10 cellular contexts compared by ENCODE assay signal in genomic region chr14:69133206-69134125, GRCh38. TPM values are rescaled to one million over a fixed set of nuclear protein-coding genes. Genes with fewer than 3 reads are reported as not detected.
DNase-seq lines count a peak whose midpoint lies in the region; ATAC-seq and TF ChIP-seq lines count a peak whose summit lies in the region.
"Had no signal": no experiment of that assay in that cellular context is flagged by ENCODE, and none has a peak within 500 bp of the region (broad histone marks: within the 10 kb centered on the region; RNA-seq: fewer than 3 reads in every experiment).

No MANE protein-coding gene starts in this region.

- H3K4me3 ChIP-seq in SK-N-MC (peak overlapping the region; percentile 36), fibroblast of mammary gland (ENCODE audit: control insufficient read depth, low read depth, low read length) (no peak overlapping the region)

- peak; percentile 55 for ATAC-seq in stimulated activated naive CD8-positive, alpha-beta T cell treated with anti-CD3 and anti-CD28 coated beads, Interleukin-15, Interleukin-2, amounts not matched to agents 100 U/mL and 50 U/mL, for 24 hours

- no peaks in the 10 kb centered on the region for H3K9me3 ChIP-seq in SK-N-MC (ENCODE audit: low read depth, low read length)
- H3K9me3 ChIP-seq: neutrophil had no signal

- TF ChIP-seq CTCF in fibroblast of mammary gland (conservative IDR thresholded peaks at IDR 0.05; ENCODE audit: control insufficient read depth, insufficient read depth, low read depth, low read length): no peak

- DNase-seq in activated T-cell treated with anti-CD3 and anti-CD28 coated beads, Interleukin-2, amount 50 U/mL, for 24 hours: no peak
- DNase-seq in activated T-cell treated with anti-CD3 and anti-CD28 coated beads, Interleukin-2, amount 50 U/mL, for 1 hour: no peak
- DNase-seq in SK-N-MC (ENCODE audit: low read depth, low spot score) (no peak), fibroblast of mammary gland (ENCODE audit: low read depth) (peak; percentile 70), mucosa of gallbladder (ENCODE audit: low spot score) (no peak), NCI-H1694 treated with DMSO at 0.1 percent for 48 hours (lab: John Stamatoyannopoulos, UW) (no peak)
- DNase-seq in stimulated activated naive CD8-positive, alpha-beta T cell treated with anti-CD3 and anti-CD28 coated beads, Interleukin-15, Interleukin-2, amounts not matched to agents 100 U/mL and 50 U/mL, for 24 hours: peak; percentile 28
- DNase-seq in effector CD4-positive, alpha-beta T cell: no peak
- DNase-seq: activated CD8-positive, alpha-beta memory T cell treated with anti-CD3 and anti-CD28 coated beads, Interleukin-2, amount 50 U/mL, for 48 hours had no signal

- H3K4me3 Mint-ChIP-seq in activated T-cell treated with anti-CD3 and anti-CD28 coated beads, Interleukin-2, amount 50 U/mL, for 24 hours: peak overlapping the region; percentile 48

- H3K4me1 Mint-ChIP-seq in activated T-cell treated with anti-CD3 and anti-CD28 coated beads, Interleukin-2, amount 50 U/mL, for 24 hours (ENCODE audit: low read depth): peaks cover 85% of the 10 kb centered on the region

- H3K27ac ChIP-seq in SK-N-MC: peak overlapping the region; percentile 35
- H3K27ac ChIP-seq: neutrophil had no signal

- H3K9ac ChIP-seq in SK-N-MC (ENCODE audit: insufficient read length): no peak overlapping the region

- H3K27ac Mint-ChIP-seq in activated T-cell treated with anti-CD3 and anti-CD28 coated beads, Interleukin-2, amount 50 U/mL, for 24 hours: peak overlapping the region; percentile 97

- no peaks in the 10 kb centered on the region for H3K36me3 ChIP-seq in SK-N-MC (ENCODE audit: insufficient read depth, low read length)
- H3K36me3 ChIP-seq: neutrophil had no signal

- H3K36me3 Mint-ChIP-seq in activated T-cell treated with anti-CD3 and anti-CD28 coated beads, Interleukin-2, amount 50 U/mL, for 24 hours (ENCODE audit: low read depth): peaks cover 13% of the 10 kb centered on the region

- no peaks in the 10 kb centered on the region for H3K27me3 Mint-ChIP-seq in activated T-cell treated with anti-CD3 and anti-CD28 coated beads, Interleukin-2, amount 50 U/mL, for 24 hours

- no peaks in the 10 kb centered on the region for H3K9me3 Mint-ChIP-seq in activated T-cell treated with anti-CD3 and anti-CD28 coated beads, Interleukin-2, amount 50 U/mL, for 24 hours

RNA-seq across cellular contexts. Expression of gene DCAF5, which starts 19.5 kb away (rescaled TPM):
- total RNA-seq in mucosa of gallbladder: 56.4 TPM

RNA-seq across cellular contexts. Expression of gene EXD2, which starts 57.8 kb away (rescaled TPM):
- total RNA-seq in mucosa of gallbladder: 31.0 TPM

Comparison
In these comparisons a context has a peak if more than half of its experiments do, and no peak if none do; other contexts are left out.
1. DNase-seq: peak in fibroblast of mammary gland (single experiment) and stimulated activated naive CD8-positive, alpha-beta T cell treated with anti-CD3 and anti-CD28 coated beads, Interleukin-15, Interleukin-2, amounts not matched to agents 100 U/mL and 50 U/mL, for 24 hours (single experiment); none in activated T-cell treated with anti-CD3 and anti-CD28 coated beads, Interleukin-2, amount 50 U/mL, for 24 hours (single experiment), activated T-cell treated with anti-CD3 and anti-CD28 coated beads, Interleukin-2, amount 50 U/mL, for 1 hour (single experiment), SK-N-MC (single experiment), effector CD4-positive, alpha-beta T cell (single experiment), mucosa of gallbladder (single experiment) and NCI-H1694 treated with DMSO at 0.1 percent for 48 hours (single experiment).